In genomic region chr11:8717876-8718753, GRCh38 we compare ENCODE assay signal across 2 cellular contexts.
TF ChIP-seq lines count a peak whose summit lies in the region.

No MANE protein-coding gene starts in this region.

TF ChIP-seq in K562, 482 proteins besides CTCF, POLR2A, EP300 and RAD21:
- 0 out of 2 replicates have a peak, but pooled peaks have one; percentile 5 for TF ChIP-seq USF2 (CRISPR knock-in tag; IDR thresholded peaks at IDR 0.05)
- peak; percentile 1; the same call in 1 of the 2 replicates for TF ChIP-seq DMBX1 (CRISPR knock-in tag; IDR thresholded peaks at IDR 0.05; ENCODE audit: borderline replicate concordance)
- no peak for TF ChIP-seq HMBOX1 (IDR thresholded peaks at IDR 0.05)
- no peak for TF ChIP-seq ADNP (tag; IDR thresholded peaks at IDR 0.05)
- TF ChIP-seq ZNF184 (CRISPR knock-in tag; IDR thresholded peaks at IDR 0.05), result no peak
- no peak for TF ChIP-seq RHOXF2B (CRISPR knock-in tag; conservative IDR thresholded peaks at IDR 0.05)
- TF ChIP-seq RUNX1 (IDR thresholded peaks at IDR 0.05; ENCODE audit: low read depth), result no peak
- 0 out of 2 replicates have a peak, but pooled peaks have one; percentile 76 for TF ChIP-seq EHMT2 (IDR thresholded peaks at IDR 0.05)
- peak; percentile 20; the same call in 1 of the 2 replicates for TF ChIP-seq MAFF (IDR thresholded peaks at IDR 0.05; ENCODE audit: low read length)
- peak; percentile 33; the same call in 1 of the 2 replicates for TF ChIP-seq ATF3 (IDR thresholded peaks at IDR 0.05)
- no peak for TF ChIP-seq ATF3 (CRISPR knock-in tag; conservative IDR thresholded peaks at IDR 0.05)
- TF ChIP-seq HMG20B (CRISPR knock-in tag; IDR thresholded peaks at IDR 0.05), result no peak

TF ChIP-seq in HepG2, 621 proteins besides CTCF, POLR2A, EP300 and RAD21 (continues in another document):
- TF ChIP-seq ZBTB40 (IDR thresholded peaks at IDR 0.05) (no peak), ZBTB40 (CRISPR knock-in tag; IDR thresholded peaks at IDR 0.05) (0 out of 2 replicates have a peak, but pooled peaks have one; percentile 39), FOXA3 (CRISPR knock-in tag; IDR thresholded peaks at IDR 0.05) (peak; percentile 65; the same call in 1 of the 2 replicates), ZNF232 (CRISPR knock-in tag; IDR thresholded peaks at IDR 0.05; ENCODE audit: borderline replicate concordance) (0 out of 2 replicates have a peak, but pooled peaks have one; percentile 36), JUND (CRISPR knock-in tag; IDR thresholded peaks at IDR 0.05) (peak; percentile 66; the same call in 1 of the 2 replicates), MAFK (conservative IDR thresholded peaks at IDR 0.05 in 1 of 2, IDR thresholded peaks at IDR 0.05 in 1 of 2; ENCODE audit: low read length in 2 of 2) (peak; percentile 72 to 83), POLR2G (IDR thresholded peaks at IDR 0.05; ENCODE audit: low read depth, low read length) (peak; percentile 65; the same call in 1 of the 2 replicates), ASH2L (IDR thresholded peaks at IDR 0.05; ENCODE audit: insufficient read length, low read depth, low read length) (peak; percentile 63), KLF12 (CRISPR knock-in tag; IDR thresholded peaks at IDR 0.05; ENCODE audit: borderline replicate concordance) (no peak), USF2 (IDR thresholded peaks at IDR 0.05; ENCODE audit: low read depth, low read length) (0 out of 2 replicates have a peak, but pooled peaks have one; percentile 18), USF2 (CRISPR knock-in tag; IDR thresholded peaks at IDR 0.05; ENCODE audit: borderline replicate concordance) (no peak), FOXP4 (CRISPR knock-in tag; IDR thresholded peaks at IDR 0.05) (peak; percentile 13; the same call in 1 of the 2 replicates), IRF2 (CRISPR knock-in tag; IDR thresholded peaks at IDR 0.05) (peak; percentile 14; the same call in 1 of the 2 replicates), FOXK1 (CRISPR knock-in tag; IDR thresholded peaks at IDR 0.05; ENCODE audit: borderline replicate concordance, low read depth) (0 out of 2 replicates have a peak, but pooled peaks have one; percentile 22), ZNF558 (CRISPR knock-in tag; IDR thresholded peaks at IDR 0.05; ENCODE audit: borderline replicate concordance) (no peak), SOX13 (IDR thresholded peaks at IDR 0.05) (no peak), SOX13 (CRISPR knock-in tag; conservative IDR thresholded peaks at IDR 0.05 in 1 of 2, IDR thresholded peaks at IDR 0.05 in 1 of 2) (peak in 1 of 2 experiments; percentile 35; a peak in 1 of 4 replicates), TEAD3 (CRISPR knock-in tag; optimal IDR thresholded peaks at IDR 0.05; ENCODE audit: borderline replicate concordance) (peak; percentile 2), SOX5 (CRISPR knock-in tag; IDR thresholded peaks at IDR 0.05; ENCODE audit: borderline replicate concordance) (peak; percentile 48; the same call in 1 of the 2 replicates), RARA (CRISPR knock-in tag; IDR thresholded peaks at IDR 0.05) (peak; percentile 24; the same call in 1 of the 2 replicates), CBX1 (IDR thresholded peaks at IDR 0.05; ENCODE audit: low read depth) (no peak), ZFP41 (CRISPR knock-in tag; IDR thresholded peaks at IDR 0.05; ENCODE audit: borderline replicate concordance) (no peak), ZNF772 (CRISPR knock-in tag; IDR thresholded peaks at IDR 0.05) (0 out of 2 replicates have a peak, but pooled peaks have one; percentile 38), POGZ (CRISPR knock-in tag; IDR thresholded peaks at IDR 0.05) (0 out of 2 replicates have a peak, but pooled peaks have one; percentile 17), TEAD2 (CRISPR knock-in tag; IDR thresholded peaks at IDR 0.05) (no peak), NONO (IDR thresholded peaks at IDR 0.05) (no peak), NONO (CRISPR knock-in tag; conservative IDR thresholded peaks at IDR 0.05) (peak; percentile 32; the same call in 1 of the 2 replicates), IKZF5 (CRISPR knock-in tag; IDR thresholded peaks at IDR 0.05) (peak; percentile 47; the same call in 1 of the 2 replicates), HOXA7 (CRISPR knock-in tag; IDR thresholded peaks at IDR 0.05) (no peak), ZKSCAN8 (CRISPR knock-in tag; IDR thresholded peaks at IDR 0.05; ENCODE audit: borderline replicate concordance) (peak; percentile 57; the same call in 1 of the 2 replicates), MAFF (IDR thresholded peaks at IDR 0.05; ENCODE audit: low read depth, low read length) (peak; percentile 75), E2F1 (CRISPR knock-in tag; IDR thresholded peaks at IDR 0.05) (no peak), HOMEZ (CRISPR knock-in tag; IDR thresholded peaks at IDR 0.05; ENCODE audit: low read depth) (0 out of 2 replicates have a peak, but pooled peaks have one; percentile 29), CEBPG (CRISPR knock-in tag; IDR thresholded peaks at IDR 0.05) (peak; percentile 89), JARID2 (CRISPR knock-in tag; IDR thresholded peaks at IDR 0.05; ENCODE audit: insufficient replicate concordance) (peak; percentile 2), ZSCAN31 (CRISPR knock-in tag; IDR thresholded peaks at IDR 0.05; ENCODE audit: low read depth) (0 out of 2 replicates have a peak, but pooled peaks have one; percentile 12)
